ENCODE assay signal across 20 cellular contexts in the genomic region with DNA sequence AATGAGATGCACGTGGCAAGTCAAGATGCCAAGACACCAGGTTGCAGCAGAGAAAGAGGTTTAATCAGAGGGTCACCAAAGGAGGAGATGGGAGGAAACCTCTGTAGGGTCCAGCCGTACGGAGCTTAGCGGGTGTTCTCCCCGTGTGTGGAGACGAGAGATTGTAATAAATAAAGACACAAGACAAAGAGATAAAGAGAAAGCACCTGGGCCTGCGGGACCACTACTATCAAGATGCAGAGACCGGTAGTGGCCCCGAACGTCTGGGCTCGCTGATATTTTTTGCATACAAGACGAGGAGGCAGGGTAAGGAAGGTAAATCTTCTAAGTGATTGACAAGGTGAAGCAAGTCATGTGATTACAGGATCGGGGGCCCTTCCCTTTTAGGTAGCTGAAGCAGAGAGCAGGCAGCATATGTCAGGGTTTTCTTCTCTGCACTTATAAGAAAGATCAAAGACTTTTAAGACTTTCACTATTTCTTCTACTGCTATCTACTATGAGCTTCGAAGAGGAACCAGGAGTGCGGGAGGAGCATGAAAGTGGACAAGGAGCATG. TPM values are rescaled to one million over a fixed set of nuclear protein-coding genes. Genes with fewer than 3 reads are reported as not detected.
DNase-seq lines count a peak whose midpoint lies in the region; ATAC-seq and TF ChIP-seq lines count a peak whose summit lies in the region.
"Had no signal": no experiment of that assay in that cellular context is flagged by ENCODE, and none has a peak within 500 bp of the region (broad histone marks: within the 10 kb centered on the region; RNA-seq: fewer than 3 reads in every experiment).

No MANE protein-coding gene starts in this region.

- no peak for TF ChIP-seq POLR2A in IMR-90 (IDR thresholded peaks at IDR 0.05; ENCODE audit: low read depth, low read length)

- H3K9ac ChIP-seq in IMR-90 (ENCODE audit: low read depth, low read length), result no peak overlapping the region

- H4K8ac ChIP-seq in IMR-90 (ENCODE audit: low read depth in 2 of 2, low read length in 2 of 2), result no peak overlapping the region

- H3K4me3 ChIP-seq in IMR-90 (ENCODE audit: insufficient read depth, low read depth, low read length) (no peak overlapping the region), mucosa of descending colon (no peak overlapping the region)

- no peak for DNase-seq in activated naive CD4-positive, alpha-beta T cell treated with anti-CD3 and anti-CD28 coated beads, Interleukin-2, amount 50 U/mL, for 72 hours (ENCODE audit: low spot score in 2 of 2)
- no peak for DNase-seq in activated naive CD4-positive, alpha-beta T cell (lab: John Stamatoyannopoulos, UW)
- DNase-seq in IMR-90 (no peak), osteocyte (ENCODE audit: extremely low spot score, unreplicated experiment) (no peak), NOMO-1 treated with DMSO at 0.1 percent for 48 hours (lab: John Stamatoyannopoulos, UW; ENCODE audit: unreplicated experiment) (no peak), mucosa of descending colon (no peak)
- no peak for DNase-seq in central memory CD8-positive, alpha-beta T cell (ENCODE audit: low spot score in 2 of 2)
- DNase-seq: BE2C; EL; KG1; NCI-H1092 treated with DMSO at 0.1 percent for 48 hours; NCI-H1694; NCI-H2107; NCI-H226; NCI-H69; NK-92 treated with Interleukin-12 subunit alpha and Interleukin-12 subunit beta, amount 100 ng/mL, for 24 hours had no signal

- 76% methylated on average over 5 of the region's 15 CpGs; no CpG with 5 or more reads in 1 of the 2 experiments for WGBS in IMR-90 (ENCODE audit: extremely low coverage in 2 of 2, insufficient read length in 1 of 2), 2 experiments

- no peak overlapping the region for H3K14ac ChIP-seq in IMR-90 (replicated peaks; ENCODE audit: low read depth, low read length)

- H3K36me3 ChIP-seq in IMR-90 (ENCODE audit: control insufficient read depth, insufficient read depth, low read length) (peaks cover 26% of the 10 kb centered on the region), mucosa of descending colon (ENCODE audit: low read depth) (no peaks in the 10 kb centered on the region)
- H3K36me3 ChIP-seq: BE2C had no signal

- no TSS peak for BruUV-seq in IMR-90 (replicated peaks; lab: Mats Ljungman, UMichigan)

- POLR2A ChIA-PET in IMR-90 (lab: Charles Lee; ENCODE audit: unreplicated experiment), result no interaction called here

- H4K20me1 ChIP-seq in IMR-90 (ENCODE audit: insufficient read depth, low read length), result no peaks in the 10 kb centered on the region

- ATAC-seq in activated naive CD4-positive, alpha-beta T cell treated with anti-CD3 and anti-CD28 coated beads, Interleukin-2, amount 50 U/mL, for 72 hours, result no peak
- no peak for ATAC-seq in IMR-90 (ENCODE audit: low read depth)
- ATAC-seq in central memory CD8-positive, alpha-beta T cell (replicated peaks; ENCODE audit: extremely low read depth, poor library complexity, severe bottlenecking), result no peak
- ATAC-seq in mucosa of descending colon, result no peak

- peaks cover 8% of the 10 kb centered on the region for H3K4me1 ChIP-seq in IMR-90 (ENCODE audit: control insufficient read depth, insufficient read depth, low read length)
- H3K4me1 ChIP-seq in mucosa of descending colon (ENCODE audit: low read depth), result peaks cover 6% of the 10 kb centered on the region
- H3K4me1 ChIP-seq: BE2C had no signal

- no peak overlapping the region for H3K23ac ChIP-seq in IMR-90 (ENCODE audit: low read depth, low read length)

- no peak overlapping the region for H4K5ac ChIP-seq in IMR-90 (ENCODE audit: low read depth, low read length)

- H2AFZ ChIP-seq in IMR-90 (replicated peaks; ENCODE audit: low read length, poor library complexity), result no peak overlapping the region

- no peak overlapping the region for H2BK5ac ChIP-seq in IMR-90 (ENCODE audit: low read depth, low read length, poor library complexity, severe bottlenecking)

- H3K9me3 ChIP-seq in IMR-90 (ENCODE audit: control insufficient read depth, insufficient read depth, low read length) (no peaks in the 10 kb centered on the region; the same call in 1 of the 2 replicates), mucosa of descending colon (no peaks in the 10 kb centered on the region)
- H3K9me3 ChIP-seq: BE2C had no signal

- peak overlapping the region; percentile 6 to 15 for H3K27ac Mint-ChIP-seq in activated naive CD4-positive, alpha-beta T cell treated with anti-CD3 and anti-CD28 coated beads, Interleukin-2, amount 50 U/mL, for 72 hours
- H3K27ac Mint-ChIP-seq in central memory CD8-positive, alpha-beta T cell (ENCODE audit: low read depth), result peak overlapping the region; percentile 5
- peak overlapping the region; percentile 96 for H3K27ac Mint-ChIP-seq in osteocyte (ENCODE audit: unreplicated experiment)

- no peak overlapping the region for H2BK120ac ChIP-seq in IMR-90 (ENCODE audit: low read depth, low read length)

- no peak overlapping the region for H3K18ac ChIP-seq in IMR-90 (ENCODE audit: low read depth, low read length)

- no peak overlapping the region for H3K27ac ChIP-seq in IMR-90 (ENCODE audit: insufficient read depth, low read length)
- H3K27ac ChIP-seq: RWPE1 had no signal

- peaks cover 16 to 22% of the 10 kb centered on the region in 2 donors for H3K36me3 Mint-ChIP-seq in activated naive CD4-positive, alpha-beta T cell treated with anti-CD3 and anti-CD28 coated beads, Interleukin-2, amount 50 U/mL, for 72 hours
- H3K36me3 Mint-ChIP-seq in central memory CD8-positive, alpha-beta T cell (ENCODE audit: insufficient read depth), result peaks cover 5% of the 10 kb centered on the region
- H3K36me3 Mint-ChIP-seq in osteocyte (ENCODE audit: unreplicated experiment), result peaks cover 24% of the 10 kb centered on the region

- H3K4me2 ChIP-seq in IMR-90 (ENCODE audit: low read depth, low read length), result no peak overlapping the region

- in situ Hi-C loops in IMR-90 (cut with MboI; ENCODE audit: low sequenced_read_pairs), result no loop called here

- no peak overlapping the region for H3K4ac ChIP-seq in IMR-90 (ENCODE audit: low read depth, low read length)

- no peak for TF ChIP-seq CTCF in IMR-90 (conservative IDR thresholded peaks at IDR 0.05; ENCODE audit: low read depth, low read length)
- TF ChIP-seq CTCF in osteocyte (IDR thresholded peaks at IDR 0.05), result no peak
- TF ChIP-seq CTCF in mucosa of descending colon (IDR thresholded peaks at IDR 0.05), result no peak

- H2BK15ac ChIP-seq in IMR-90 (ENCODE audit: low read depth, low read length), result no peak overlapping the region; the same call in 2 of the 3 replicates

- peak overlapping the region; percentile 47; the same call in 1 of the 2 replicates for H2AK5ac ChIP-seq in IMR-90 (ENCODE audit: low read depth, low read length)

- no peaks in the 10 kb centered on the region for H3K9me3 Mint-ChIP-seq in activated naive CD4-positive, alpha-beta T cell treated with anti-CD3 and anti-CD28 coated beads, Interleukin-2, amount 50 U/mL, for 72 hours
- no peaks in the 10 kb centered on the region for H3K9me3 Mint-ChIP-seq in central memory CD8-positive, alpha-beta T cell
- no peaks in the 10 kb centered on the region for H3K9me3 Mint-ChIP-seq in osteocyte (ENCODE audit: unreplicated experiment)

- CTCF ChIA-PET in IMR-90 (lab: Yijun Ruan, JAX), result interaction anchor here (0.6 to 1.3 kb wide), 2 partner anchors 107 to 536 kb away, joined by 3 to 5 read pairs; no protein-coding TSS in a partner anchor

- H2BK20ac ChIP-seq in IMR-90 (ENCODE audit: low read depth, low read length), result no peak overlapping the region

- peaks cover 9% of the 10 kb centered on the region for H3K9me1 ChIP-seq in IMR-90 (ENCODE audit: insufficient read depth, low read length)

- dilution Hi-C loops in IMR-90 (cut with HindIII; ENCODE audit: low sequenced_read_pairs, unreplicated experiment), result no loop called here

- no peak overlapping the region for H3K4me3 Mint-ChIP-seq in central memory CD8-positive, alpha-beta T cell
- no peak overlapping the region for H3K4me3 Mint-ChIP-seq in osteocyte (ENCODE audit: unreplicated experiment)

- intact Hi-C loops in IMR-90 (cut with micrococcal nuclease), result loop anchor here (5.0 kb wide), 1 partner anchor 53 kb away; a partner anchor contains a TSS
- intact Hi-C loops in mucosa of descending colon (cut with DNase I, micrococcal nuclease), result loop anchor here in 1 of 2 donors (10.0 kb wide), 1 partner anchor 56 kb away; a partner anchor contains a TSS

- no peak overlapping the region for H2AK9ac ChIP-seq in IMR-90 (replicated peaks; ENCODE audit: low read depth, low read length, poor library complexity)

- H4K91ac ChIP-seq in IMR-90 (ENCODE audit: insufficient read depth, low read depth, low read length), result no peak overlapping the region

- H3K27me3 ChIP-seq in IMR-90 (ENCODE audit: control insufficient read depth, insufficient read depth, low read length), result no peaks in the 10 kb centered on the region
- H3K27me3 ChIP-seq: BE2C had no signal

- H3K56ac ChIP-seq in IMR-90 (ENCODE audit: extremely low read depth, insufficient read depth, low read length), result no peak overlapping the region

- TF ChIP-seq RAD21 in IMR-90 (IDR thresholded peaks at IDR 0.05; ENCODE audit: low read length), result no peak

- peaks cover 25% of the 10 kb centered on the region for H3K4me1 Mint-ChIP-seq in central memory CD8-positive, alpha-beta T cell
- peaks cover 50% of the 10 kb centered on the region for H3K4me1 Mint-ChIP-seq in osteocyte (ENCODE audit: unreplicated experiment)

- H3K27me3 Mint-ChIP-seq in central memory CD8-positive, alpha-beta T cell, result no peaks in the 10 kb centered on the region
- H3K27me3 Mint-ChIP-seq in osteocyte (ENCODE audit: unreplicated experiment), result no peaks in the 10 kb centered on the region

- no peaks in the 10 kb centered on the region for H3K79me1 ChIP-seq in IMR-90 (ENCODE audit: low read depth in 1 of 2, low read length in 2 of 2)

RNA-seq across cellular contexts. Expression of a gene that starts 41.2 kb away (rescaled TPM):
- total RNA-seq in activated naive CD4-positive, alpha-beta T cell treated with anti-CD3 and anti-CD28 coated beads, Interleukin-2, amount 50 U/mL, for 72 hours, result not detected
- not detected in 2 replicates for total RNA-seq in IMR-90 (2012; rRNA removed)
- not detected in 2 replicates for polyA plus RNA-seq in IMR-90 (2012; rRNA removed)
- polyA plus RNA-seq in IMR-90 (2012; cell fraction: cytosol; rRNA removed), result not detected in 2 replicates
- not detected in 2 replicates for polyA plus RNA-seq in IMR-90 (2012; cell fraction: nucleus; rRNA removed; ENCODE audit: low replicate concordance)
- total RNA-seq in osteocyte, result not detected in 2 replicates
- 1 to 10 TPM in 1 of 3 donors, under 1 TPM in 2; 0.65 to 2.0 (median 0.72) TPM for total RNA-seq in mucosa of descending colon
- total RNA-seq: H4, MCF 10A had no signal
- polyA plus RNA-seq: AG04450 had no signal

RNA-seq across cellular contexts. Expression of a gene that starts 41.4 kb away (rescaled TPM):
- total RNA-seq in activated naive CD4-positive, alpha-beta T cell treated with anti-CD3 and anti-CD28 coated beads, Interleukin-2, amount 50 U/mL, for 72 hours, result not detected
- not detected in 2 replicates for total RNA-seq in IMR-90 (2012; rRNA removed)
- polyA plus RNA-seq in IMR-90 (2012; rRNA removed), result not detected in 2 replicates
- not detected in 2 replicates for polyA plus RNA-seq in IMR-90 (2012; cell fraction: cytosol; rRNA removed)
- polyA plus RNA-seq in IMR-90 (2012; cell fraction: nucleus; rRNA removed; ENCODE audit: low replicate concordance), result not detected in 2 replicates
- total RNA-seq in osteocyte, result not detected in 2 replicates
- total RNA-seq in mucosa of descending colon, result 1 to 10 TPM; 3.6 to 7.7 (median 6.0) TPM
- total RNA-seq: H4, MCF 10A had no signal
- polyA plus RNA-seq: AG04450 had no signal

RNA-seq across cellular contexts. Expression of a gene that starts 55.6 kb away (rescaled TPM):
- total RNA-seq in activated naive CD4-positive, alpha-beta T cell treated with anti-CD3 and anti-CD28 coated beads, Interleukin-2, amount 50 U/mL, for 72 hours, result 1 to 10 TPM; 6.7 to 8.5 TPM
- total RNA-seq in IMR-90 (2012; rRNA removed) (6.1 and 9.5 TPM in 2 replicates), osteocyte (10.4 and 12.4 TPM in 2 replicates), mucosa of descending colon (10 to 100 TPM; 31.8 to 43.9 (median 42.5) TPM)
- 4.7 and 5.3 TPM in 2 replicates for polyA plus RNA-seq in IMR-90 (2012; rRNA removed)
- 5.7 and 6.2 TPM in 2 replicates for polyA plus RNA-seq in IMR-90 (2012; cell fraction: cytosol; rRNA removed)
- 4.5 and 5.6 TPM in 2 replicates for polyA plus RNA-seq in IMR-90 (2012; cell fraction: nucleus; rRNA removed; ENCODE audit: low replicate concordance)

Comparison
In these comparisons a context has a peak if more than half of its experiments do, and no peak if none do; other contexts are left out.
1. H3K27ac Mint-ChIP-seq: peak in every context shown above with its lines; median percentile 96 in osteocyte; 10 in activated naive CD4-positive, alpha-beta T cell treated with anti-CD3 and anti-CD28 coated beads, Interleukin-2, amount 50 U/mL, for 72 hours; 5 in central memory CD8-positive, alpha-beta T cell.